ENCODE assay signal across 16 cellular contexts in the genomic region with DNA sequence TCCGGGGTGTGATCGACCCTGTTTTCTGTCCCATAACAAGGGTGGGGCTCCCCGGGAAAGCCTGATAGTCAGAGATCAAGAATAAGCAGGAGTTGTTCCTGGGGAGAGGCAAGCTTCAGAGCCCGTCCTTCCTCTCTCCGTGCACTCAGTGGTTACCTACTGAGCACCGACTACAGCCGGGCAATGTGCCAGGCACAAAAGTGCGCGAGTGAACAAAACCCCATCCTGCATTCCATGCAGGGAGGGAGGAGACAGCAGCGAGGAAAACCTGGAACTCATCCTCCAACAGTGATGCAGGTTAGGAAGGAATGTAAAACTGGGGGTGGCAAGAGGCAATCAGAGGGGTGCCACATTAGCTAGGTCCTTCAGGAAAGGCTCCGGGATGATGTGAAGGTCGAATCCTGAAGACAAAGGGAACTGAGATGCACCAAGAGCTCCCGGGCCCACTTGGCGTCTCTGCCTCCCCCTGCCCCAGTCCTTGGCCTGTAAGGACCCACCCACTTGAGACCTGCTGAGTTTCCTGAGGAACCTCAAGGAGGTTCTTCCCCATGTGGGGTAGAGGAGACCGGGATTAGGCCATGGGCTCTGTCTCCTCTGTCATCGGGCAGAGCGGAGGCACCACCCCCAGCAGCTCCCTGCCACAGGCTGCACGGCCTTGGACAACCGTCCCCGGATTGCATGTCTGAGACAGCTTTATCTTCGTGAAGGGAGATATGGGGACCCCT.
DNase-seq lines count a peak whose midpoint lies in the region; ATAC-seq, FAIRE-seq and TF ChIP-seq lines count a peak whose summit lies in the region.
"Had no signal": no experiment of that assay in that cellular context is flagged by ENCODE, and none has a peak within 500 bp of the region (broad histone marks: within the 10 kb centered on the region; RNA-seq: fewer than 3 reads in every experiment).

No MANE protein-coding gene starts in this region.

- H3K27me3 Mint-ChIP-seq in MCF 10A (ENCODE audit: insufficient read depth, unreplicated experiment) (peaks cover 22% of the 10 kb centered on the region), natural killer cell (ENCODE audit: low read depth in 2 of 2) (peaks cover 6 to 10% of the 10 kb centered on the region in 2 donors)
- no peaks in the 10 kb centered on the region for H3K27me3 Mint-ChIP-seq in activated T-helper 2 cell treated with anti-CD3 and anti-CD28 coated beads, Interferon-gamma antibody, Interleukin-2, Interleukin-4, amounts not matched to agents 10 μg/mL and 5 μg/mL and 100 μg/mL, durations not matched to agents 14 hours and 24 hours and 36 hours (ENCODE audit: low read depth)

- no peaks in the 10 kb centered on the region for H3K9me3 Mint-ChIP-seq in MCF 10A (ENCODE audit: unreplicated experiment)
- H3K9me3 Mint-ChIP-seq in activated T-helper 2 cell treated with anti-CD3 and anti-CD28 coated beads, Interferon-gamma antibody, Interleukin-2, Interleukin-4, amounts not matched to agents 10 μg/mL and 5 μg/mL and 100 μg/mL, durations not matched to agents 14 hours and 24 hours and 36 hours, result no peaks in the 10 kb centered on the region
- no peaks in the 10 kb centered on the region for H3K9me3 Mint-ChIP-seq in natural killer cell
- H3K9me3 Mint-ChIP-seq: activated naive CD4-positive, alpha-beta T cell treated with anti-CD3 and anti-CD28 coated beads, Interleukin-2, amount 50 U/mL, for 24 hours; IgD-negative memory B cell; WTC11 had no signal

- DNase-seq in breast epithelium (ENCODE audit: low spot score in 2 of 2), result peak; percentile 11 to 52
- no peak for DNase-seq in MCF 10A (ENCODE audit: unreplicated experiment)
- peak; percentile 5 for DNase-seq in activated T-helper 2 cell treated with anti-CD3 and anti-CD28 coated beads, Interferon-gamma antibody, Interleukin-2, Interleukin-4, amounts not matched to agents 10 μg/mL and 5 μg/mL and 100 μg/mL, durations not matched to agents 14 hours and 24 hours and 36 hours (ENCODE audit: low spot score)
- DNase-seq in natural killer cell, result peak; percentile 8
- peak; percentile 38 for DNase-seq in urothelium cell line (ENCODE audit: low spot score)
- DNase-seq: effector CD4-positive, alpha-beta T cell; NCI-H2081 treated with DMSO at 0.1 percent for 48 hours; stimulated activated CD4-positive, alpha-beta T cell treated with anti-CD3 and anti-CD28 coated beads, Interleukin-15, amount 100 ng/mL, for 24 hours had no signal

- H3K4me1 Mint-ChIP-seq in MCF 10A (ENCODE audit: insufficient read depth, unreplicated experiment) (peaks cover 6% of the 10 kb centered on the region), natural killer cell (no peaks in the 10 kb centered on the region)
- H3K4me1 Mint-ChIP-seq in activated T-helper 2 cell treated with anti-CD3 and anti-CD28 coated beads, Interferon-gamma antibody, Interleukin-2, Interleukin-4, amounts not matched to agents 10 μg/mL and 5 μg/mL and 100 μg/mL, durations not matched to agents 14 hours and 24 hours and 36 hours (ENCODE audit: low read depth), result no peaks in the 10 kb centered on the region
- H3K4me1 Mint-ChIP-seq: activated naive CD4-positive, alpha-beta T cell treated with anti-CD3 and anti-CD28 coated beads, Interleukin-2, amount 50 U/mL, for 24 hours had no signal

- H3K4me1 ChIP-seq in breast epithelium, result no peaks in the 10 kb centered on the region

- CTCF ChIA-PET in MCF 10A (lab: Yijun Ruan, JAX), result no interaction called here

- no peak overlapping the region for H3K27ac Mint-ChIP-seq in MCF 10A (ENCODE audit: low read depth, unreplicated experiment)
- H3K27ac Mint-ChIP-seq in activated T-helper 2 cell treated with anti-CD3 and anti-CD28 coated beads, Interferon-gamma antibody, Interleukin-2, Interleukin-4, amounts not matched to agents 10 μg/mL and 5 μg/mL and 100 μg/mL, durations not matched to agents 14 hours and 24 hours and 36 hours, result no peak overlapping the region
- no peak overlapping the region for H3K27ac Mint-ChIP-seq in natural killer cell
- H3K27ac Mint-ChIP-seq: activated naive CD4-positive, alpha-beta T cell treated with anti-CD3 and anti-CD28 coated beads, Interleukin-2, amount 50 U/mL, for 24 hours; IgD-negative memory B cell; T-helper 17 cell; WTC11 had no signal

- BruUV-seq in MCF 10A (replicated peaks; lab: Mats Ljungman, UMichigan), result no TSS peak

- TF ChIP-seq POLR2A in breast epithelium (IDR thresholded peaks at IDR 0.05), result no peak

- no peak overlapping the region for H3K4me3 ChIP-seq in breast epithelium

- intact Hi-C loops in breast epithelium (cut with DNase I; ENCODE audit: low total_unique reads) (no loop called here), MCF 10A (cut with micrococcal nuclease) (no loop called here), natural killer cell (cut with micrococcal nuclease) (no loop called here)
- intact Hi-C loops in activated T-helper 2 cell treated with anti-CD3 and anti-CD28 coated beads, Interferon-gamma antibody, Interleukin-2, Interleukin-4, amounts not matched to agents 10 μg/mL and 5 μg/mL and 100 μg/mL, durations not matched to agents 14 hours and 24 hours and 36 hours (cut with micrococcal nuclease), result no loop called here

- ATAC-seq in natural killer cell (no peak), HG02642 (IDR thresholded peaks at IDR 0.05; ENCODE audit: poor library complexity, unreplicated experiment) (no peak), HG03571 (IDR thresholded peaks at IDR 0.05; ENCODE audit: unreplicated experiment) (no peak), HG02973 (IDR thresholded peaks at IDR 0.05; ENCODE audit: unreplicated experiment) (no peak)
- ATAC-seq: left colon, T-helper 17 cell, WTC11 had no signal

- H3K36me3 Mint-ChIP-seq in MCF 10A (ENCODE audit: insufficient read depth, unreplicated experiment) (no peaks in the 10 kb centered on the region), natural killer cell (no peaks in the 10 kb centered on the region)
- H3K36me3 Mint-ChIP-seq in activated T-helper 2 cell treated with anti-CD3 and anti-CD28 coated beads, Interferon-gamma antibody, Interleukin-2, Interleukin-4, amounts not matched to agents 10 μg/mL and 5 μg/mL and 100 μg/mL, durations not matched to agents 14 hours and 24 hours and 36 hours (ENCODE audit: low read depth), result no peaks in the 10 kb centered on the region
- H3K36me3 Mint-ChIP-seq: activated naive CD4-positive, alpha-beta T cell treated with anti-CD3 and anti-CD28 coated beads, Interleukin-2, amount 50 U/mL, for 24 hours; IgD-negative memory B cell; WTC11 had no signal

- no peaks in the 10 kb centered on the region for H3K36me3 ChIP-seq in breast epithelium

- peaks cover 0 to 16% of the 10 kb centered on the region in 2 donors for H3K27me3 ChIP-seq in breast epithelium

- H3K27ac ChIP-seq in breast epithelium, result no peak overlapping the region

- no peak for TF ChIP-seq CTCF in breast epithelium (IDR thresholded peaks at IDR 0.05)
- TF ChIP-seq CTCF in MCF 10A (IDR thresholded peaks at IDR 0.05; ENCODE audit: unreplicated experiment), result no peak
- no peak for TF ChIP-seq CTCF in natural killer cell (IDR thresholded peaks at IDR 0.05)

- FAIRE-seq in urothelium cell line (lab: Jason Lieb, UNC), result no peak

- no peaks in the 10 kb centered on the region for H3K9me3 ChIP-seq in breast epithelium

- POLR2A ChIA-PET in MCF 10A (lab: Yijun Ruan, JAX), result no interaction called here

- H3K4me3 Mint-ChIP-seq in MCF 10A (ENCODE audit: unreplicated experiment), result no peak overlapping the region
- H3K4me3 Mint-ChIP-seq in activated T-helper 2 cell treated with anti-CD3 and anti-CD28 coated beads, Interferon-gamma antibody, Interleukin-2, Interleukin-4, amounts not matched to agents 10 μg/mL and 5 μg/mL and 100 μg/mL, durations not matched to agents 14 hours and 24 hours and 36 hours (ENCODE audit: low read depth), result no peak overlapping the region
- H3K4me3 Mint-ChIP-seq in natural killer cell, result no peak overlapping the region
- H3K4me3 Mint-ChIP-seq: activated naive CD4-positive, alpha-beta T cell treated with anti-CD3 and anti-CD28 coated beads, Interleukin-2, amount 50 U/mL, for 24 hours; IgD-negative memory B cell; T-helper 17 cell; WTC11 had no signal
